8 cellular contexts compared by ENCODE assay signal in the genomic region with DNA sequence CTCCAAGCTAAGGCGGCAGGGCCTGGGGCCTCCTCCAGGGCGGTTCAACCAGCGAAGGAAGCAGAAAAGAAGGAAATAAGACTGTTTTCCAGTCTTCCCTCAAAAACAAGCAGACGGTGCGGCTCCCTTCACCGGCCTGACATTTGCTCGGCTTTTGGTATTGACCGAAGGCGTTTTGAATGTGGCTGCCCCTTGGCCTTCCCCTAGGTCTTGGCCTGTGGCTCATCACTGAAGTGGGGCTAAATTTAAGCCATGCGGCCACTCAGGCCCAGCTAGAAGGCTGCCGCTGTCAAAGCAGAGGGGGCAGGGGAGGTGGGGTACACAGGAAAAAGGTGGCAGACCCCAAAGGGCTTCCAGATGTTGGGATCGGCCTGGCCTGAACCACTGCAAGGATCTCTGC.
"Had no signal": no experiment of that assay in that cellular context is flagged by ENCODE, and none has a peak within 500 bp of the region (broad histone marks: within the 10 kb centered on the region; RNA-seq: fewer than 3 reads in every experiment).

No MANE protein-coding gene starts in this region.

- DNase-seq: H9, HCEC 1CT had no signal

- H3K4me2 ChIP-seq: GM23338 had no signal

- H2AFZ ChIP-seq: GM23338 had no signal

- H3K9me3 Mint-ChIP-seq: GM23338, H9 had no signal

- H3K36me3 Mint-ChIP-seq: IgD-negative memory B cell had no signal

- H3K4me3 Mint-ChIP-seq: GM23338, H9, IgD-negative memory B cell had no signal

- H3K4me3 ChIP-seq: GM23338 had no signal

- H3K27ac Mint-ChIP-seq: GM23338, H9, IgD-negative memory B cell had no signal

- H3K27me3 Mint-ChIP-seq: IgD-negative memory B cell had no signal

- H3K27ac ChIP-seq: HL-60 had no signal

- ATAC-seq: GM23338, HepG2 had no signal

- FAIRE-seq: H1, H54, HepG2 had no signal

- H3K4me1 Mint-ChIP-seq: GM23338 had no signal
